ENCODE assay signal across 16 cellular contexts in genomic region chr7:19377611-19378339, GRCh38.
A peak's percentile ranks its signal among the peaks of the same experiment; 100 is the strongest.
DNase-seq lines count a peak whose midpoint lies in the region; ATAC-seq and TF ChIP-seq lines count a peak whose summit lies in the region.
"Had no signal": no experiment of that assay in that cellular context is flagged by ENCODE, and none has a peak within 500 bp of the region (broad histone marks: within the 10 kb centered on the region; RNA-seq: fewer than 3 reads in every experiment).

No MANE protein-coding gene starts in this region.

- peaks cover 0 to 10% (median 2%) of the 10 kb centered on the region in 5 experiments for H3K9me3 Mint-ChIP-seq in brain
- H3K9me3 Mint-ChIP-seq: natural killer cell had no signal

- H3K18ac ChIP-seq in neuronal stem cell (ENCODE audit: low read length), result no peak overlapping the region

- no peak overlapping the region for H2BK5ac ChIP-seq in neuronal stem cell (ENCODE audit: low read length)

- H3K4ac ChIP-seq in neuronal stem cell (ENCODE audit: low read length), result no peak overlapping the region

- H3K27me3 Mint-ChIP-seq in brain, result no peaks in the 10 kb centered on the region
- H3K27me3 Mint-ChIP-seq: activated naive CD8-positive, alpha-beta T cell; CD4-positive, alpha-beta memory T cell; T-cell had no signal

- H3K27me3 ChIP-seq in GM23248 (replicated peaks; ENCODE audit: insufficient read depth) (no peaks in the 10 kb centered on the region), neuronal stem cell (ENCODE audit: control insufficient read depth in 3 of 3, insufficient read depth in 3 of 3, low read depth in 1 of 3, low read length in 3 of 3) (no peaks in the 10 kb centered on the region)

- H2BK12ac ChIP-seq in neuronal stem cell (ENCODE audit: low read length), result no peak overlapping the region

- H3K4me1 Mint-ChIP-seq in brain, result peaks cover 7% of the 10 kb centered on the region
- H3K4me1 Mint-ChIP-seq: CD4-positive, alpha-beta memory T cell; immature natural killer cell; T-cell had no signal

- H3K27ac ChIP-seq in GM23248 (no peak overlapping the region), neuronal stem cell (replicated peaks; ENCODE audit: low read length) (no peak overlapping the region)

- no peak overlapping the region for H3K23ac ChIP-seq in neuronal stem cell (ENCODE audit: low read depth, low read length, poor library complexity)

- no peaks in the 10 kb centered on the region for H3K9me3 ChIP-seq in GM23248 (ENCODE audit: low read depth)
- H3K9me3 ChIP-seq in neuronal stem cell (replicated peaks in 1 of 2; ENCODE audit: control insufficient read depth in 2 of 2, insufficient read depth in 1 of 2, low read depth in 1 of 2, low read length in 2 of 2), result no peaks in the 10 kb centered on the region

- no peaks in the 10 kb centered on the region for H3K36me3 Mint-ChIP-seq in brain
- H3K36me3 Mint-ChIP-seq: activated naive CD8-positive, alpha-beta T cell; CD4-positive, alpha-beta memory T cell; natural killer cell; T-cell had no signal

- no peaks in the 10 kb centered on the region for H4K20me1 ChIP-seq in GM23248 (ENCODE audit: insufficient read depth)

- H2BK120ac ChIP-seq in neuronal stem cell (ENCODE audit: low read depth, low read length), result no peak overlapping the region

- no peak for TF ChIP-seq CTCF in brain (conservative IDR thresholded peaks at IDR 0.05)

- peak overlapping the region in 4 of 5 experiments; percentile 1 to 69 (median 32) for H3K27ac Mint-ChIP-seq in brain
- H3K27ac Mint-ChIP-seq: activated naive CD8-positive, alpha-beta T cell; CD4-positive, alpha-beta memory T cell; immature natural killer cell; natural killer cell; T-cell had no signal

- H3K4me1 ChIP-seq in GM23248 (ENCODE audit: insufficient read depth) (peaks cover 9% of the 10 kb centered on the region), neuronal stem cell (ENCODE audit: control insufficient read depth in 2 of 2, insufficient read depth in 1 of 2, low read depth in 1 of 2, low read length in 2 of 2) (peaks cover 0 to 3% of the 10 kb centered on the region in 2 donors)

- in situ Hi-C loops in GM23248 (cut with MboI), result no loop called here

- no peaks in the 10 kb centered on the region for H3F3A ChIP-seq in GM23248 (ENCODE audit: insufficient read depth)

- no peaks in the 10 kb centered on the region for H3K36me3 ChIP-seq in GM23248 (ENCODE audit: low read depth)
- no peaks in the 10 kb centered on the region for H3K36me3 ChIP-seq in neuronal stem cell (replicated peaks in 1 of 2; ENCODE audit: control insufficient read depth in 2 of 2, insufficient read depth in 2 of 2, low read length in 2 of 2)

- H3K9ac ChIP-seq in GM23248 (no peak overlapping the region), neuronal stem cell (ENCODE audit: low read depth, low read length, poor library complexity) (no peak overlapping the region)

- no peak for ATAC-seq in GM21381 (IDR thresholded peaks at IDR 0.05; ENCODE audit: unreplicated experiment)
- no peak for ATAC-seq in GM21390 (IDR thresholded peaks at IDR 0.05; ENCODE audit: unreplicated experiment)
- no peak for ATAC-seq in HG03520 (IDR thresholded peaks at IDR 0.05; ENCODE audit: unreplicated experiment)
- ATAC-seq in GM19035 (IDR thresholded peaks at IDR 0.05; ENCODE audit: unreplicated experiment), result no peak
- ATAC-seq: HepG2; natural killer cell; stimulated activated naive CD8-positive, alpha-beta T cell treated with anti-CD3 and anti-CD28 coated beads, Interleukin-15, Interleukin-2, amounts not matched to agents 100 U/mL and 50 U/mL, for 24 hours; T-cell had no signal

- H3K4me3 ChIP-seq in GM23248, result no peak overlapping the region
- no peak overlapping the region for H3K4me3 ChIP-seq in neuronal stem cell (ENCODE audit: low read length in 2 of 2)

- no peak overlapping the region for H2BK15ac ChIP-seq in neuronal stem cell (ENCODE audit: low read length)

- no peaks in the 10 kb centered on the region for H3K79me1 ChIP-seq in neuronal stem cell (ENCODE audit: low read depth, low read length)

- H3K79me2 ChIP-seq in GM23248 (ENCODE audit: insufficient read depth), result no peaks in the 10 kb centered on the region

- no peak overlapping the region for H2AK5ac ChIP-seq in neuronal stem cell (ENCODE audit: low read depth, low read length)

- H4K8ac ChIP-seq in neuronal stem cell (ENCODE audit: low read depth, low read length), result no peak overlapping the region

- no peak overlapping the region for H4K91ac ChIP-seq in neuronal stem cell (ENCODE audit: low read depth, low read length, poor library complexity)

- no peak overlapping the region for H2AFZ ChIP-seq in GM23248
- peak overlapping the region; percentile 81 for H2AFZ ChIP-seq in neuronal stem cell (ENCODE audit: low read length)

- H3K9me2 ChIP-seq in GM23248 (ENCODE audit: insufficient read depth), result no peaks in the 10 kb centered on the region

- H3K4me2 ChIP-seq in GM23248 (ENCODE audit: unreplicated experiment) (no peak overlapping the region), neuronal stem cell (ENCODE audit: insufficient read depth, low read length, poor library complexity, severe bottlenecking) (no peak overlapping the region)

- 86 to 91% methylated on average over 9 of the region's 9 CpGs for WGBS in GM23248 (ENCODE audit: low coverage in 1 of 2, low lambda C conversion rate in 2 of 2, missing lambda C conversion rate in 2 of 2), 2 experiments
- no CpG with 5 or more reads among the region's 9 CpGs for WGBS in neuronal stem cell (ENCODE audit: extremely low coverage in 2 of 2, insufficient read length in 2 of 2, insufficient replicate concordance in 1 of 2), 2 donors

- no peak overlapping the region for H3K14ac ChIP-seq in neuronal stem cell (ENCODE audit: low read length)

- H3K4me3 Mint-ChIP-seq in brain, result no peak overlapping the region
- H3K4me3 Mint-ChIP-seq: activated naive CD8-positive, alpha-beta T cell; CD4-positive, alpha-beta memory T cell; immature natural killer cell; natural killer cell; T-cell had no signal

- peak; percentile 40 for DNase-seq in GM23248
- peak; percentile 59 to 63 for DNase-seq in NCI-H446 (lab: John Stamatoyannopoulos, UW)
- no peak for DNase-seq in neuronal stem cell (ENCODE audit: low spot score)
- DNase-seq: activated CD8-positive, alpha-beta memory T cell treated with anti-CD3 and anti-CD28 coated beads for 24 hours; CD4-positive, alpha-beta memory T cell; immature natural killer cell; natural killer cell; stimulated activated naive CD8-positive, alpha-beta T cell treated with anti-CD3 and anti-CD28 coated beads, Interleukin-15, Interleukin-2, amounts not matched to agents 100 U/mL and 50 U/mL, for 24 hours; T-cell had no signal
